ENCODE assay signal across 2 cellular contexts in the genomic region with DNA sequence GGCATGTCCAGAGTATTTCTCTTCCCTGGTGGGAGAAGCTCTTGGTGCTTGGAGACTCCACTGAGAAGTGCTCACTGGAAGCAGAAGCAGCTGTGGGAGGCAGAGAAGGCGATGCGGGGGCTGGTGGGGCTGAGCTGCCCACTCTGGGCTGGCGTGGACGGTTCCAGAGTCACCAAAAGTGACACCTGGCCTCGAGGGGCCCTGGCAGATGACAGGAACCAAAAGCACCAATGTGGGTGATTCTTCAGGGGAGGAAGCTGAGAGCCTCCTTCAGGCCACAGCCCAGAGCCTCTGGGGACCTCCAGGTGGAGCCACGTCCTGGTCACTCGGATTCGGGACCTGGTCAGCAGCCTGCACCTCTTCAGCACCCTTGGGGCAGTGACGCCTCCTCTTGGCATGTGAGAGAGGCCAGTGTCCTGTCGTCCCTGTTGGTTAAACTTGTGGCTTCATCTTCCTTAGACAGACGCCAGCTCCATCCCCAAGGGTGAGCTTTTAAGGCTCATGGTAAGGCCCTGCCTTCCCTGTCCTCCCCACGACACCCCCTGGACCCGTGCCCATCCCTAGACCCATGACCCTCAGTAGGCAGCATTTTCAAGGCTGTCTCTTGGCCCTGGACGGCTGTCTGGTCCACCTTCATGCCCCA.
TF ChIP-seq lines count a peak whose summit lies in the region.

No MANE protein-coding gene starts in this region.

TF ChIP-seq in H1, 55 proteins besides CTCF, POLR2A, EP300 and RAD21:
- TF ChIP-seq ZNF274 (IDR thresholded peaks at IDR 0.05; ENCODE audit: borderline replicate concordance, extremely low read depth, low read length) (no peak), MAX (IDR thresholded peaks at IDR 0.05) (no peak), CTBP2 (IDR thresholded peaks at IDR 0.05; ENCODE audit: borderline replicate concordance, insufficient read depth, insufficient read length, low read length) (no peak), POU5F1 (IDR thresholded peaks at IDR 0.05; ENCODE audit: low read depth, low read length) (no peak), NRF1 (IDR thresholded peaks at IDR 0.05; ENCODE audit: low read depth, low read length) (no peak), SAP30 (IDR thresholded peaks at IDR 0.05; ENCODE audit: insufficient read depth, insufficient replicate concordance, low read length) (no peak), CBX5 (IDR thresholded peaks at IDR 0.05; ENCODE audit: low read depth, low read length) (no peak), GTF2F1 (IDR thresholded peaks at IDR 0.05; ENCODE audit: borderline replicate concordance, low read depth, low read length) (no peak)
TF ChIP-seq in H1: peak in this region for 0.

TF ChIP-seq in HepG2, 621 proteins besides CTCF, POLR2A, EP300 and RAD21:
- no peak for TF ChIP-seq U2AF2 (IDR thresholded peaks at IDR 0.05; ENCODE audit: low read depth, low read length)
- TF ChIP-seq ZSCAN20 (CRISPR knock-in tag; IDR thresholded peaks at IDR 0.05; ENCODE audit: borderline replicate concordance), result no peak
- TF ChIP-seq HMGXB4 (CRISPR knock-in tag; IDR thresholded peaks at IDR 0.05; ENCODE audit: borderline replicate concordance in 1 of 2, low read depth in 1 of 2), result no peak
- TF ChIP-seq EED (CRISPR knock-in tag; IDR thresholded peaks at IDR 0.05), result no peak
